ENCODE assay signal across 25 cellular contexts in genomic region chr6:104572901-104573300, GRCh38.
"Had no signal": no experiment of that assay in that cellular context is flagged by ENCODE, and none has a peak within 500 bp of the region (broad histone marks: within the 10 kb centered on the region; RNA-seq: fewer than 3 reads in every experiment).

No MANE protein-coding gene starts in this region.

- H3K36me3 ChIP-seq: esophagus muscularis mucosa, sigmoid colon, stomach, tibial artery had no signal

- H3K9me3 ChIP-seq: esophagus muscularis mucosa, psoas muscle, sigmoid colon, testis had no signal

- H3K4me1 ChIP-seq: esophagus muscularis mucosa, psoas muscle, sigmoid colon, stomach, testis, tibial artery had no signal

- H3K27ac ChIP-seq: epithelial cell of prostate, esophagus muscularis mucosa, psoas muscle, sigmoid colon, stomach, testis, tibial artery had no signal

- H3K4me3 ChIP-seq: esophagus muscularis mucosa, lung, psoas muscle, sigmoid colon, stomach, testis, tibial artery had no signal

- FAIRE-seq: colon, endometrium had no signal

- H3K27me3 ChIP-seq: esophagus muscularis mucosa, sigmoid colon, stomach, testis, tibial artery had no signal

- DNase-seq: central memory CD4-positive, alpha-beta T cell; effector memory CD4-positive, alpha-beta T cell; foreskin melanocyte; hypothalamus; immature natural killer cell; islet precursor cell; mesenchymal stem cell; naive thymus-derived CD8-positive, alpha-beta T cell; nephron progenitor cell; nucleus accumbens; posterior cingulate gyrus; psoas muscle; right cardiac atrium; sigmoid colon; stimulated activated CD4-positive, alpha-beta T cell treated with anti-CD3 and anti-CD28 coated beads, Interleukin-2, amount 100 ng/mL, for 24 hours; stimulated activated CD4-positive, alpha-beta T cell treated with anti-CD3 and anti-CD28 coated beads, Interleukin-4, amount 100 ng/mL, for 24 hours; stimulated activated naive CD4-positive, alpha-beta T cell treated with Interleukin-2 at 50 U/mL for 16 hours; stomach; testis; tibial artery had no signal
